1 cellular context compared by ENCODE assay signal in the genomic region with DNA sequence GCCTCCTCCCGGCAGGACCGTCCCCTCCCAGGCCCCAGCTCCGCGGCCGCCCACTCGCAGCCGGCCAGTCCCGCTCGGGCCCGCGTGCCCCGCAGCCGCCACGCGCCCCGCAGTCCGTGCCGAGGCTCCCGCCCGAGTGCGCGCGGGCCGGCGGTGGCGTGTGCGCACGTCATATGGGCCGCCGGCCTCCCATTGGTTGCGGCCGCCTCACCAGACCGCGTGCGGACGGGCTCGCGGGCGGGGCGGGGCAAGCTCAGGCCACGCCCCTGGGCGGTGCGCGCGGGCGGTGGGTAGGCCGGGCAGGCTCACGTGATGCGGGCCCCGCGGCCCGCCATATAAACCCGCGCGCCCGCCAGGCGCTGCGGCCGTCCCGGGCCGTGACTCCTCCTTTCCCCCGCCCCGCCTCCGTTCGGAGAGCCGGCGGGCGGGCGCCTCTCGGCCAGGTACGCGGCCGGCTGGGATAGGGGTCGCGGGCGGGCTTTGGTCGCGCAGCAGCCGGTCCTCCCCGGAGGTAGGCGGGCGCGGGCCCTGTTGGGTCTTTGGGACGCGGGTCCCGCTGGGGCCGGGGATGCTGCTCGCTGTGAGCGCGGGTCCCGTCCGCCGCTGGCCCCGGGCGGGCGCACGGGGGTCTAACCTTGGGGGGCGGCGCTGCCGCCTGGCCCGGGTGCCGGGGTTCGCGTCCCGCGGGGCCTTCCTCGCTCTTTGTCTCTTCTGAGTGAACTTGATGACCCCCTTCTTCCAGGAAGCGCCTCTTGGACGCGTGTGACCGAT.
TF ChIP-seq lines count a peak whose summit lies in the region.

A gene (plus strand): TSS at position 362 of the 771 bp plus-strand sequence. CDS start 408 bp downstream, at position 770.

TF ChIP-seq in K562, 482 proteins besides CTCF, POLR2A, EP300 and RAD21 (continued from another document and continues in another):
- TF ChIP-seq, protein P1, sequence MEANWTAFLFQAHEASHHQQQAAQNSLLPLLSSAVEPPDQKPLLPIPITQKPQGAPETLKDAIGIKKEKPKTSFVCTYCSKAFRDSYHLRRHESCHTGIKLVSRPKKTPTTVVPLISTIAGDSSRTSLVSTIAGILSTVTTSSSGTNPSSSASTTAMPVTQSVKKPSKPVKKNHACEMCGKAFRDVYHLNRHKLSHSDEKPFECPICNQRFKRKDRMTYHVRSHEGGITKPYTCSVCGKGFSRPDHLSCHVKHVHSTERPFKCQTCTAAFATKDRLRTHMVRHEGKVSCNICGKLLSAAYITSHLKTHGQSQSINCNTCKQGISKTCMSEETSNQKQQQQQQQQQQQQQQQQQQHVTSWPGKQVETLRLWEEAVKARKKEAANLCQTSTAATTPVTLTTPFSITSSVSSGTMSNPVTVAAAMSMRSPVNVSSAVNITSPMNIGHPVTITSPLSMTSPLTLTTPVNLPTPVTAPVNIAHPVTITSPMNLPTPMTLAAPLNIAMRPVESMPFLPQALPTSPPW (CRISPR knock-in tag; IDR thresholded peaks at IDR 0.05) = peak; percentile 88
- TF ChIP-seq TCF3 (CRISPR knock-in tag; IDR thresholded peaks at IDR 0.05) = no peak
- peak; percentile 97 for TF ChIP-seq TBP (optimal IDR thresholded peaks at IDR 0.05; ENCODE audit: low read depth, low read length)
- no peak for TF ChIP-seq DPF2 (IDR thresholded peaks at IDR 0.05)
- TF ChIP-seq ZNF24 (IDR thresholded peaks at IDR 0.05) = no peak; the same call in 1 of the 2 replicates
- TF ChIP-seq ATF7 (IDR thresholded peaks at IDR 0.05) = peak; percentile 73
- peak; percentile 95 for TF ChIP-seq RB1 (IDR thresholded peaks at IDR 0.05; ENCODE audit: low read depth)
- TF ChIP-seq ZNF282 (CRISPR knock-in tag; IDR thresholded peaks at IDR 0.05) = 0 out of 2 replicates have a peak, but pooled peaks have one; percentile 47
- TF ChIP-seq TARDBP (IDR thresholded peaks at IDR 0.05) = peak; percentile 91; the same call in 1 of the 2 replicates
- peak in 1 of 2 experiments; percentile 10; a peak in 1 of 4 replicates for TF ChIP-seq TBL1XR1 (IDR thresholded peaks at IDR 0.05; ENCODE audit: low read length in 2 of 2)
- TF ChIP-seq PHF21A (IDR thresholded peaks at IDR 0.05; ENCODE audit: borderline replicate concordance, low read depth) = no peak
- TF ChIP-seq L3MBTL2 (IDR thresholded peaks at IDR 0.05) = peak; percentile 88
- peak; percentile 66; the same call in 1 of the 2 replicates for TF ChIP-seq TOE1 (IDR thresholded peaks at IDR 0.05; ENCODE audit: borderline replicate concordance)
- TF ChIP-seq TOE1 (CRISPR knock-in tag; IDR thresholded peaks at IDR 0.05; ENCODE audit: borderline replicate concordance, low read depth) = no peak
- TF ChIP-seq, protein P2, sequence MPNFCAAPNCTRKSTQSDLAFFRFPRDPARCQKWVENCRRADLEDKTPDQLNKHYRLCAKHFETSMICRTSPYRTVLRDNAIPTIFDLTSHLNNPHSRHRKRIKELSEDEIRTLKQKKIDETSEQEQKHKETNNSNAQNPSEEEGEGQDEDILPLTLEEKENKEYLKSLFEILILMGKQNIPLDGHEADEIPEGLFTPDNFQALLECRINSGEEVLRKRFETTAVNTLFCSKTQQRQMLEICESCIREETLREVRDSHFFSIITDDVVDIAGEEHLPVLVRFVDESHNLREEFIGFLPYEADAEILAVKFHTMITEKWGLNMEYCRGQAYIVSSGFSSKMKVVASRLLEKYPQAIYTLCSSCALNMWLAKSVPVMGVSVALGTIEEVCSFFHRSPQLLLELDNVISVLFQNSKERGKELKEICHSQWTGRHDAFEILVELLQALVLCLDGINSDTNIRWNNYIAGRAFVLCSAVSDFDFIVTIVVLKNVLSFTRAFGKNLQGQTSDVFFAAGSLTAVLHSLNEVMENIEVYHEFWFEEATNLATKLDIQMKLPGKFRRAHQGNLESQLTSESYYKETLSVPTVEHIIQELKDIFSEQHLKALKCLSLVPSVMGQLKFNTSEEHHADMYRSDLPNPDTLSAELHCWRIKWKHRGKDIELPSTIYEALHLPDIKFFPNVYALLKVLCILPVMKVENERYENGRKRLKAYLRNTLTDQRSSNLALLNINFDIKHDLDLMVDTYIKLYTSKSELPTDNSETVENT (CRISPR knock-in tag; IDR thresholded peaks at IDR 0.05) = peak; percentile 77
- no peak for TF ChIP-seq SMAD3 (CRISPR knock-in tag; conservative IDR thresholded peaks at IDR 0.05)
- TF ChIP-seq ILF3 (IDR thresholded peaks at IDR 0.05; ENCODE audit: borderline replicate concordance) = peak; percentile 84; the same call in 1 of the 2 replicates
- TF ChIP-seq ZBED1 (IDR thresholded peaks at IDR 0.05) = 0 out of 2 replicates have a peak, but pooled peaks have one; percentile 68
- TF ChIP-seq, protein P3, sequence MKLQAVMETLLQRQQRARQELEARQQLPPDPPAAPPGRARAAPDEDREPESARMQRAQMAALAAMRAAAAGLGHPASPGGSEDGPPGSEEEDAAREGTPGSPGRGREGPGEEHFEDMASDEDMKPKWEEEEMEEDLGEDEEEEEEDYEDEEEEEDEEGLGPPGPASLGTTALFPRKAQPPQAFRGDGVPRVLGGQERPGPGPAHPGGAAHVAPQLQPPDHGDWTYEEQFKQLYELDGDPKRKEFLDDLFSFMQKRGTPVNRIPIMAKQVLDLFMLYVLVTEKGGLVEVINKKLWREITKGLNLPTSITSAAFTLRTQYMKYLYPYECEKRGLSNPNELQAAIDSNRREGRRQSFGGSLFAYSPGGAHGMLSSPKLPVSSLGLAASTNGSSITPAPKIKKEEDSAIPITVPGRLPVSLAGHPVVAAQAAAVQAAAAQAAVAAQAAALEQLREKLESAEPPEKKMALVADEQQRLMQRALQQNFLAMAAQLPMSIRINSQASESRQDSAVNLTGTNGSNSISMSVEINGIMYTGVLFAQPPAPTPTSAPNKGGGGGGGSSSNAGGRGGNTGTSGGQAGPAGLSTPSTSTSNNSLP (IDR thresholded peaks at IDR 0.05; ENCODE audit: borderline replicate concordance, low read depth, low read length) = no peak
- TF ChIP-seq, protein P4, sequence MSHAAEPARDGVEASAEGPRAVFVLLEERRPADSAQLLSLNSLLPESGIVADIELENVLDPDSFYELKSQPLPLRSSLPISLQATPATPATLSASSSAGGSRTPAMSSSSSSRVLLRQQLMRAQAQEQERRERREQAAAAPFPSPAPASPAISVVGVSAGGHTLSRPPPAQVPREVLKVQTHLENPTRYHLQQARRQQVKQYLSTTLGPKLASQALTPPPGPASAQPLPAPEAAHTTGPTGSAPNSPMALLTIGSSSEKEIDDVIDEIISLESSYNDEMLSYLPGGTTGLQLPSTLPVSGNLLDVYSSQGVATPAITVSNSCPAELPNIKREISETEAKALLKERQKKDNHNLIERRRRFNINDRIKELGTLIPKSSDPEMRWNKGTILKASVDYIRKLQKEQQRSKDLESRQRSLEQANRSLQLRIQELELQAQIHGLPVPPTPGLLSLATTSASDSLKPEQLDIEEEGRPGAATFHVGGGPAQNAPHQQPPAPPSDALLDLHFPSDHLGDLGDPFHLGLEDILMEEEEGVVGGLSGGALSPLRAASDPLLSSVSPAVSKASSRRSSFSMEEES (CRISPR knock-in tag; IDR thresholded peaks at IDR 0.05) = peak; percentile 95
- TF ChIP-seq, protein P5, sequence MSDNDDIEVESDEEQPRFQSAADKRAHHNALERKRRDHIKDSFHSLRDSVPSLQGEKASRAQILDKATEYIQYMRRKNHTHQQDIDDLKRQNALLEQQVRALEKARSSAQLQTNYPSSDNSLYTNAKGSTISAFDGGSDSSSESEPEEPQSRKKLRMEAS (CRISPR knock-in tag; IDR thresholded peaks at IDR 0.05) = peak; percentile 69
- peak; percentile 33 for TF ChIP-seq GABPA (tag; conservative IDR thresholded peaks at IDR 0.05; ENCODE audit: low read depth)
- 0 out of 2 replicates have a peak, but pooled peaks have one; percentile 6 for TF ChIP-seq FOSL1 (tag; conservative IDR thresholded peaks at IDR 0.05)
- no peak for TF ChIP-seq HDAC3 (IDR thresholded peaks at IDR 0.05; ENCODE audit: borderline replicate concordance, partially characterized antibody)
- TF ChIP-seq PHF8 (IDR thresholded peaks at IDR 0.05; ENCODE audit: borderline replicate concordance, low read length) = peak; percentile 65; the same call in 1 of the 2 replicates
- peak; percentile 98 for TF ChIP-seq CXXC5 (CRISPR knock-in tag; IDR thresholded peaks at IDR 0.05)
- TF ChIP-seq, protein P6, sequence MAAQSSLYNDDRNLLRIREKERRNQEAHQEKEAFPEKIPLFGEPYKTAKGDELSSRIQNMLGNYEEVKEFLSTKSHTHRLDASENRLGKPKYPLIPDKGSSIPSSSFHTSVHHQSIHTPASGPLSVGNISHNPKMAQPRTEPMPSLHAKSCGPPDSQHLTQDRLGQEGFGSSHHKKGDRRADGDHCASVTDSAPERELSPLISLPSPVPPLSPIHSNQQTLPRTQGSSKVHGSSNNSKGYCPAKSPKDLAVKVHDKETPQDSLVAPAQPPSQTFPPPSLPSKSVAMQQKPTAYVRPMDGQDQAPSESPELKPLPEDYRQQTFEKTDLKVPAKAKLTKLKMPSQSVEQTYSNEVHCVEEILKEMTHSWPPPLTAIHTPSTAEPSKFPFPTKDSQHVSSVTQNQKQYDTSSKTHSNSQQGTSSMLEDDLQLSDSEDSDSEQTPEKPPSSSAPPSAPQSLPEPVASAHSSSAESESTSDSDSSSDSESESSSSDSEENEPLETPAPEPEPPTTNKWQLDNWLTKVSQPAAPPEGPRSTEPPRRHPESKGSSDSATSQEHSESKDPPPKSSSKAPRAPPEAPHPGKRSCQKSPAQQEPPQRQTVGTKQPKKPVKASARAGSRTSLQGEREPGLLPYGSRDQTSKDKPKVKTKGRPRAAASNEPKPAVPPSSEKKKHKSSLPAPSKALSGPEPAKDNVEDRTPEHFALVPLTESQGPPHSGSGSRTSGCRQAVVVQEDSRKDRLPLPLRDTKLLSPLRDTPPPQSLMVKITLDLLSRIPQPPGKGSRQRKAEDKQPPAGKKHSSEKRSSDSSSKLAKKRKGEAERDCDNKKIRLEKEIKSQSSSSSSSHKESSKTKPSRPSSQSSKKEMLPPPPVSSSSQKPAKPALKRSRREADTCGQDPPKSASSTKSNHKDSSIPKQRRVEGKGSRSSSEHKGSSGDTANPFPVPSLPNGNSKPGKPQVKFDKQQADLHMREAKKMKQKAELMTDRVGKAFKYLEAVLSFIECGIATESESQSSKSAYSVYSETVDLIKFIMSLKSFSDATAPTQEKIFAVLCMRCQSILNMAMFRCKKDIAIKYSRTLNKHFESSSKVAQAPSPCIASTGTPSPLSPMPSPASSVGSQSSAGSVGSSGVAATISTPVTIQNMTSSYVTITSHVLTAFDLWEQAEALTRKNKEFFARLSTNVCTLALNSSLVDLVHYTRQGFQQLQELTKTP (IDR thresholded peaks at IDR 0.05; ENCODE audit: low read depth in 1 of 2, partially characterized antibody in 2 of 2) = no peak
- TF ChIP-seq, protein P7, sequence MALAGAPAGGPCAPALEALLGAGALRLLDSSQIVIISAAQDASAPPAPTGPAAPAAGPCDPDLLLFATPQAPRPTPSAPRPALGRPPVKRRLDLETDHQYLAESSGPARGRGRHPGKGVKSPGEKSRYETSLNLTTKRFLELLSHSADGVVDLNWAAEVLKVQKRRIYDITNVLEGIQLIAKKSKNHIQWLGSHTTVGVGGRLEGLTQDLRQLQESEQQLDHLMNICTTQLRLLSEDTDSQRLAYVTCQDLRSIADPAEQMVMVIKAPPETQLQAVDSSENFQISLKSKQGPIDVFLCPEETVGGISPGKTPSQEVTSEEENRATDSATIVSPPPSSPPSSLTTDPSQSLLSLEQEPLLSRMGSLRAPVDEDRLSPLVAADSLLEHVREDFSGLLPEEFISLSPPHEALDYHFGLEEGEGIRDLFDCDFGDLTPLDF (CRISPR knock-in tag; IDR thresholded peaks at IDR 0.05) = peak; percentile 86
- TF ChIP-seq KDM4B (IDR thresholded peaks at IDR 0.05; ENCODE audit: borderline replicate concordance in 2 of 2, low read depth in 1 of 2) = 0 out of 4 replicates have a peak, but pooled peaks of 1 of the 2 experiments have one; percentile 25
- TF ChIP-seq SIN3A (IDR thresholded peaks at IDR 0.05; ENCODE audit: borderline replicate concordance in 2 of 2, control insufficient read depth in 1 of 2, low read depth in 2 of 2, low read length in 2 of 2) = peak; percentile 67 to 75; a peak in 3 of 4 replicates
- TF ChIP-seq, protein P8, sequence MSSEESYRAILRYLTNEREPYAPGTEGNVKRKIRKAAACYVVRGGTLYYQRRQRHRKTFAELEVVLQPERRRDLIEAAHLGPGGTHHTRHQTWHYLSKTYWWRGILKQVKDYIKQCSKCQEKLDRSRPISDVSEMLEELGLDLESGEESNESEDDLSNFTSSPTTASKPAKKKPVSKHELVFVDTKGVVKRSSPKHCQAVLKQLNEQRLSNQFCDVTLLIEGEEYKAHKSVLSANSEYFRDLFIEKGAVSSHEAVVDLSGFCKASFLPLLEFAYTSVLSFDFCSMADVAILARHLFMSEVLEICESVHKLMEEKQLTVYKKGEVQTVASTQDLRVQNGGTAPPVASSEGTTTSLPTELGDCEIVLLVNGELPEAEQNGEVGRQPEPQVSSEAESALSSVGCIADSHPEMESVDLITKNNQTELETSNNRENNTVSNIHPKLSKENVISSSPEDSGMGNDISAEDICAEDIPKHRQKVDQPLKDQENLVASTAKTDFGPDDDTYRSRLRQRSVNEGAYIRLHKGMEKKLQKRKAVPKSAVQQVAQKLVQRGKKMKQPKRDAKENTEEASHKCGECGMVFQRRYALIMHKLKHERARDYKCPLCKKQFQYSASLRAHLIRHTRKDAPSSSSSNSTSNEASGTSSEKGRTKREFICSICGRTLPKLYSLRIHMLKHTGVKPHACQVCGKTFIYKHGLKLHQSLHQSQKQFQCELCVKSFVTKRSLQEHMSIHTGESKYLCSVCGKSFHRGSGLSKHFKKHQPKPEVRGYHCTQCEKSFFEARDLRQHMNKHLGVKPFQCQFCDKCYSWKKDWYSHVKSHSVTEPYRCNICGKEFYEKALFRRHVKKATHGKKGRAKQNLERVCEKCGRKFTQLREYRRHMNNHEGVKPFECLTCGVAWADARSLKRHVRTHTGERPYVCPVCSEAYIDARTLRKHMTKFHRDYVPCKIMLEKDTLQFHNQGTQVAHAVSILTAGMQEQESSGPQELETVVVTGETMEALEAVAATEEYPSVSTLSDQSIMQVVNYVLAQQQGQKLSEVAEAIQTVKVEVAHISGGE (CRISPR knock-in tag; IDR thresholded peaks at IDR 0.05) = peak in 1 of 3 experiments; percentile 75; a peak in 2 of 6 replicates
- TF ChIP-seq, protein P9, sequence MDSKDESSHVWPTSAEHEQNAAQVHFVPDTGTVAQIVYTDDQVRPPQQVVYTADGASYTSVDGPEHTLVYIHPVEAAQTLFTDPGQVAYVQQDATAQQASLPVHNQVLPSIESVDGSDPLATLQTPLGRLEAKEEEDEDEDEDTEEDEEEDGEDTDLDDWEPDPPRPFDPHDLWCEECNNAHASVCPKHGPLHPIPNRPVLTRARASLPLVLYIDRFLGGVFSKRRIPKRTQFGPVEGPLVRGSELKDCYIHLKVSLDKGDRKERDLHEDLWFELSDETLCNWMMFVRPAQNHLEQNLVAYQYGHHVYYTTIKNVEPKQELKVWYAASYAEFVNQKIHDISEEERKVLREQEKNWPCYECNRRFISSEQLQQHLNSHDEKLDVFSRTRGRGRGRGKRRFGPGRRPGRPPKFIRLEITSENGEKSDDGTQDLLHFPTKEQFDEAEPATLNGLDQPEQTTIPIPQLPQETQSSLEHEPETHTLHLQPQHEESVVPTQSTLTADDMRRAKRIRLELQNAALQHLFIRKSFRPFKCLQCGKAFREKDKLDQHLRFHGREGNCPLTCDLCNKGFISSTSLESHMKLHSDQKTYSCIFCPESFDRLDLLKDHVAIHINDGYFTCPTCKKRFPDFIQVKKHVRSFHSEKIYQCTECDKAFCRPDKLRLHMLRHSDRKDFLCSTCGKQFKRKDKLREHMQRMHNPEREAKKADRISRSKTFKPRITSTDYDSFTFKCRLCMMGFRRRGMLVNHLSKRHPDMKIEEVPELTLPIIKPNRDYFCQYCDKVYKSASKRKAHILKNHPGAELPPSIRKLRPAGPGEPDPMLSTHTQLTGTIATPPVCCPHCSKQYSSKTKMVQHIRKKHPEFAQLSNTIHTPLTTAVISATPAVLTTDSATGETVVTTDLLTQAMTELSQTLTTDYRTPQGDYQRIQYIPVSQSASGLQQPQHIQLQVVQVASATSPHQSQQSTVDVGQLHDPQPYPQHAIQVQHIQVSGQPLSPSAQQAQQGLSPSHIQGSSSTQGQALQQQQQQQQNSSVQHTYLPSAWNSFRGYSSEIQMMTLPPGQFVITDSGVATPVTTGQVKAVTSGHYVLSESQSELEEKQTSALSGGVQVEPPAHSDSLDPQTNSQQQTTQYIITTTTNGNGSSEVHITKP (IDR thresholded peaks at IDR 0.05; ENCODE audit: partially characterized antibody) = no peak
